8 cellular contexts compared by ENCODE assay signal in the genomic region with DNA sequence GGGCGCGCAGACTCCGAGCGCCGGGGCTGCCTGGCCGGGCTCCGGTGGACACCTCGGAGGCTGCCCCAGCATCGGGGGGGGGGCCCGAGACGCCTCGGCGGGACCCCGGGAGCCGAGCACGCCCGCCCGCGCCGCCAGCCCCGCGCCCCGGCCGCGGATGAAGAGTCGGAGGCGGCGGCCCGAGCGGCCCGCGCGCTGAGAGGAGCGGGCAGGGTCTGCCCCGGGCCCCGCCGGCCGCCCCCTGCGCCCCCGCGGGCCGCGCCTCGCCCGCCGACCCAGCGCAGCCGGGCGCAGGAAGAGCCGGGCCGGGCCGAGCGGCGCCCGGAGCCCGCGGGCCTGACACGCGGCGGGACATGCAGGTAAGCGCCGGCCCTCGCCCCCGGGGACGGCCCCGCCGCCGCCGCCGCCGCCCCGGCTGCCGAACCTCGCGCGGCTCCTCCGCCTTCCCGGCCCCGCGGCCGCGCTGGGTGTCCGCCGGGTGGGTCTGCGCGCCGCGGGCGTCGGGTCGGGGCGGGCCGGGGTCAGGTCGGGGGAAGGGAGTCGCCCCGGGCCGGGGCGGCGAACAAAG.
A peak's percentile ranks its signal among the peaks of the same experiment; 100 is the strongest.
DNase-seq lines count a peak whose midpoint lies in the region; ATAC-seq and TF ChIP-seq lines count a peak whose summit lies in the region.

No MANE protein-coding gene starts in this region.

- under 1% methylated on average over 99 of the region's 99 CpGs for WGBS in HUES64
- WGBS in esophagus, 2 donors: 1% methylated on average over 59 to 99 of the region's 99 CpGs

- no peak overlapping the region for H2AFZ ChIP-seq in neural progenitor cell (replicated peaks)

- DNase-seq in BJ (ENCODE audit: low read depth) (no peak), neural progenitor cell (ENCODE audit: low spot score) (peak; percentile 60)
- DNase-seq in activated CD4-positive, alpha-beta T cell treated with anti-CD3 and anti-CD28 coated beads, Interleukin-2, amount 10 ng/mL, durations not matched to agents 7 days and 5 days: no peak

- H3K27ac ChIP-seq in HUES64 (ENCODE audit: low read depth, low read length) (no peak overlapping the region), esophagus (ENCODE audit: low read depth in 2 of 2, low read length in 1 of 2) (no peak overlapping the region), neural progenitor cell (no peak overlapping the region)

- H3K4me3 ChIP-seq in BJ (ENCODE audit: low read depth, low read length) (peak overlapping the region; percentile 78), HUES64 (ENCODE audit: low read length) (peak overlapping the region; percentile 50), esophagus (ENCODE audit: low read depth in 1 of 2, low read length in 2 of 2) (peak overlapping the region; percentile 56 to 80), neural progenitor cell (peak overlapping the region; percentile 91)

- H3K9ac ChIP-seq in HUES64 (ENCODE audit: low read depth, low read length) (no peak overlapping the region), neural progenitor cell (no peak overlapping the region)

- H3K36me3 ChIP-seq in BJ (ENCODE audit: control insufficient read depth, insufficient read depth, low read length) (peaks cover 1% of the 10 kb centered on the region; the same call in 1 of the 2 replicates), HUES64 (ENCODE audit: insufficient read depth, low read length) (no peaks in the 10 kb centered on the region), esophagus (ENCODE audit: control insufficient read depth in 2 of 2, insufficient read depth in 2 of 2, low read length in 1 of 2) (no peaks in the 10 kb centered on the region), neural progenitor cell (no peaks in the 10 kb centered on the region)

- peaks cover 15% of the 10 kb centered on the region for H3F3A ChIP-seq in neural progenitor cell (ENCODE audit: low read depth)

- H3K9me3 ChIP-seq in HUES64 (ENCODE audit: insufficient read depth, low read depth, low read length): no peaks in the 10 kb centered on the region
- H3K9me3 ChIP-seq in esophagus (ENCODE audit: control insufficient read depth in 2 of 2, insufficient read depth in 1 of 2, low read depth in 1 of 2, low read length in 1 of 2): no peaks in the 10 kb centered on the region
- no peaks in the 10 kb centered on the region for H3K9me3 ChIP-seq in neural progenitor cell (ENCODE audit: low read depth)

- H3K27me3 Mint-ChIP-seq in neural progenitor cell (ENCODE audit: insufficient read depth, low read depth): peaks cover 24% of the 10 kb centered on the region
- H3K27me3 Mint-ChIP-seq in activated CD4-positive, alpha-beta T cell treated with anti-CD3 and anti-CD28 coated beads, Interleukin-2, amount 10 ng/mL, durations not matched to agents 7 days and 5 days: peaks cover 69% of the 10 kb centered on the region

- H3K27ac Mint-ChIP-seq in neural progenitor cell: no peak overlapping the region
- no peak overlapping the region for H3K27ac Mint-ChIP-seq in activated CD4-positive, alpha-beta T cell treated with anti-CD3 and anti-CD28 coated beads, Interleukin-2, amount 10 ng/mL, durations not matched to agents 7 days and 5 days

- H3K27me3 ChIP-seq in BJ (ENCODE audit: control insufficient read depth, insufficient read depth, low read length) (no peaks in the 10 kb centered on the region), HUES64 (ENCODE audit: insufficient read depth, low read length) (peaks cover 87% of the 10 kb centered on the region), esophagus (ENCODE audit: control insufficient read depth in 1 of 2, insufficient read depth in 2 of 2, low read length in 2 of 2) (no peaks in the 10 kb centered on the region), neural progenitor cell (peaks cover 72% of the 10 kb centered on the region)

- H3K4me2 ChIP-seq in neural progenitor cell: peak overlapping the region; percentile 97

- TF ChIP-seq CTCF in BJ (IDR thresholded peaks at IDR 0.05; ENCODE audit: insufficient read depth, low read depth, low read length) (no peak), neural progenitor cell (IDR thresholded peaks at IDR 0.05) (no peak)

- H3K9me3 Mint-ChIP-seq in neural progenitor cell: no peaks in the 10 kb centered on the region
- no peaks in the 10 kb centered on the region for H3K9me3 Mint-ChIP-seq in activated CD4-positive, alpha-beta T cell treated with anti-CD3 and anti-CD28 coated beads, Interleukin-2, amount 10 ng/mL, durations not matched to agents 7 days and 5 days

- peaks cover 4% of the 10 kb centered on the region for H3K36me3 Mint-ChIP-seq in neural progenitor cell
- H3K36me3 Mint-ChIP-seq in activated CD4-positive, alpha-beta T cell treated with anti-CD3 and anti-CD28 coated beads, Interleukin-2, amount 10 ng/mL, durations not matched to agents 7 days and 5 days (ENCODE audit: low read depth): no peaks in the 10 kb centered on the region

- peaks cover 64% of the 10 kb centered on the region for H3K79me2 ChIP-seq in neural progenitor cell (ENCODE audit: low read depth)

- ATAC-seq in activated CD4-positive, CD25-positive, alpha-beta regulatory T cell treated with anti-CD3 and anti-CD28 coated beads, Interleukin-2, amount 50 U/mL, for 24 hours: no peak
- ATAC-seq in GM18870 (IDR thresholded peaks at IDR 0.05; ENCODE audit: unreplicated experiment) (no peak), GM18858 (IDR thresholded peaks at IDR 0.05; ENCODE audit: unreplicated experiment) (no peak)

- peaks cover 41% of the 10 kb centered on the region for H3K4me1 Mint-ChIP-seq in neural progenitor cell
- H3K4me1 Mint-ChIP-seq in activated CD4-positive, alpha-beta T cell treated with anti-CD3 and anti-CD28 coated beads, Interleukin-2, amount 10 ng/mL, durations not matched to agents 7 days and 5 days: peaks cover 34% of the 10 kb centered on the region

- POLR2A ChIA-PET in BJ (lab: Charles Lee): no interaction called here
- POLR2A ChIA-PET in activated CD4-positive, alpha-beta T cell treated with anti-CD3 and anti-CD28 coated beads, Interleukin-2, amount 10 ng/mL, durations not matched to agents 7 days and 5 days (lab: Charles Lee): no interaction called here

- CTCF ChIA-PET in BJ (lab: Yijun Ruan, JAX): interaction anchor here (1.4 kb wide), 1 partner anchor 52 kb away, joined by 4 read pairs; no protein-coding TSS in a partner anchor
- CTCF ChIA-PET in activated CD4-positive, alpha-beta T cell treated with anti-CD3 and anti-CD28 coated beads, Interleukin-2, amount 10 ng/mL, durations not matched to agents 7 days and 5 days (lab: Charles Lee): no interaction called here

- H3K4me3 Mint-ChIP-seq in neural progenitor cell: peak overlapping the region; percentile 80
- no peak overlapping the region for H3K4me3 Mint-ChIP-seq in activated CD4-positive, alpha-beta T cell treated with anti-CD3 and anti-CD28 coated beads, Interleukin-2, amount 10 ng/mL, durations not matched to agents 7 days and 5 days

- H3K4me1 ChIP-seq in HUES64 (ENCODE audit: insufficient read depth, low read length) (no peaks in the 10 kb centered on the region), esophagus (ENCODE audit: control insufficient read depth in 2 of 2, insufficient read depth in 2 of 2, low read length in 1 of 2) (peaks cover 2 to 6% of the 10 kb centered on the region in 2 donors), neural progenitor cell (peaks cover 45% of the 10 kb centered on the region)

- H4K20me1 ChIP-seq in neural progenitor cell (ENCODE audit: low read depth): peaks cover 46% of the 10 kb centered on the region
